ENCODE assay signal across 23 cellular contexts in the genomic region with DNA sequence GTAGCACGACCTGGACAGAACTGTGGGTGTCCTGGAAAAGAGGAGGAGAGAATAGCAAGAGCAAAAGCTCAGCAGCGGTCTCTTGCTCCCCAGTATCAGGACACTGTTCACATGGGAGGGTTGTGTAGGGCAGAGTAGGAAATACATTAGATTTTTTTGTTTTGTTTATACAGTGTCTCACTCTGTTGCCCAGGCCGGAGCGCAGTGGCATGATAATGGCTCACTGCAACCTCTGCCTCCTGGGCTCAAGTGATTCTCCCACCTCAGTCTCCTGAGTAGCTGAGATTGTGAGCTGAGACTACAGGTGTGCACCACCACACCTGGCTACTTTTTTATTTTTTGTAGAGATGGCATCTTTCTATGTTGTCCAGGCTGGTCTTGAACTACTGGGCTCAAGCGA. TPM values are rescaled to one million over a fixed set of nuclear protein-coding genes. Genes with fewer than 3 reads are reported as not detected.
A peak's percentile ranks its signal among the peaks of the same experiment; 100 is the strongest.
DNase-seq lines count a peak whose midpoint lies in the region; ATAC-seq and TF ChIP-seq lines count a peak whose summit lies in the region.
"Had no signal": no experiment of that assay in that cellular context is flagged by ENCODE, and none has a peak within 500 bp of the region (broad histone marks: within the 10 kb centered on the region; RNA-seq: fewer than 3 reads in every experiment).

No MANE protein-coding gene starts in this region.

- no peak overlapping the region for H3K4me3 ChIP-seq in left ventricle myocardium inferior
- H3K4me3 ChIP-seq in heart left ventricle: no peak overlapping the region
- H3K4me3 ChIP-seq: HAP-1, MG63 had no signal

- no peaks in the 10 kb centered on the region for H3K36me3 Mint-ChIP-seq in activated T-helper 17 cell treated with anti-CD3 and anti-CD28 coated beads, Interleukin-2, amount 50 U/mL, for 72 hours (ENCODE audit: low read depth)
- H3K36me3 Mint-ChIP-seq in natural killer cell: no peaks in the 10 kb centered on the region

- DNase-seq in left ventricle myocardium inferior: no peak
- DNase-seq in heart left ventricle: no peak
- no peak for DNase-seq in natural killer cell
- no peak for DNase-seq in NCI-H2029 treated with DMSO at 0.1 percent for 48 hours (lab: John Stamatoyannopoulos, UW)
- no peak for DNase-seq in NCI-H82 (lab: John Stamatoyannopoulos, UW)
- no peak for DNase-seq in stimulated activated naive CD8-positive, alpha-beta T cell treated with anti-CD3 and anti-CD28 coated beads, Interleukin-15, amount 100 ng/mL, for 72 hours
- DNase-seq in stimulated activated naive CD4-positive, alpha-beta T cell treated with Interleukin-2 at 50 U/mL for 16 hours (lab: John Stamatoyannopoulos, UW): no peak
- DNase-seq: 8988T, DMS 273 treated with DMSO at 0.1 percent for 48 hours, DND-41, IMR-90, Karpas-422, MG63, NCI-H1092, NCI-H1436 treated with DMSO at 0.1 percent for 48 hours, NCI-H2029, NCI-H2171, NCI-H526 treated with DMSO at 0.1 percent for 48 hours, SIG-M5 had no signal

- TF ChIP-seq CTCF in left ventricle myocardium inferior (IDR thresholded peaks at IDR 0.05; ENCODE audit: borderline replicate concordance) (no peak), heart left ventricle (IDR thresholded peaks at IDR 0.05) (no peak), natural killer cell (IDR thresholded peaks at IDR 0.05) (no peak)

- no peak overlapping the region for H3K4me3 Mint-ChIP-seq in activated T-helper 17 cell treated with anti-CD3 and anti-CD28 coated beads, Interleukin-2, amount 50 U/mL, for 72 hours
- H3K4me3 Mint-ChIP-seq in natural killer cell: no peak overlapping the region
- H3K4me3 Mint-ChIP-seq in stimulated activated naive CD8-positive, alpha-beta T cell treated with anti-CD3 and anti-CD28 coated beads, Interleukin-15, amount 100 ng/mL, for 72 hours: no peak overlapping the region
- H3K4me3 Mint-ChIP-seq: B cell had no signal

- no peaks in the 10 kb centered on the region for H3K9me3 Mint-ChIP-seq in activated T-helper 17 cell treated with anti-CD3 and anti-CD28 coated beads, Interleukin-2, amount 50 U/mL, for 72 hours
- H3K9me3 Mint-ChIP-seq in natural killer cell: no peaks in the 10 kb centered on the region
- no peaks in the 10 kb centered on the region for H3K9me3 Mint-ChIP-seq in stimulated activated naive CD8-positive, alpha-beta T cell treated with anti-CD3 and anti-CD28 coated beads, Interleukin-15, amount 100 ng/mL, for 72 hours

- peak overlapping the region; percentile 46 for H3K27ac Mint-ChIP-seq in activated T-helper 17 cell treated with anti-CD3 and anti-CD28 coated beads, Interleukin-2, amount 50 U/mL, for 72 hours
- H3K27ac Mint-ChIP-seq in natural killer cell: peak overlapping the region; percentile 80 to 92
- H3K27ac Mint-ChIP-seq in stimulated activated naive CD8-positive, alpha-beta T cell treated with anti-CD3 and anti-CD28 coated beads, Interleukin-15, amount 100 ng/mL, for 72 hours: no peak overlapping the region
- H3K27ac Mint-ChIP-seq: B cell had no signal

- peaks cover 31% of the 10 kb centered on the region for H3K4me1 Mint-ChIP-seq in activated T-helper 17 cell treated with anti-CD3 and anti-CD28 coated beads, Interleukin-2, amount 50 U/mL, for 72 hours
- H3K4me1 Mint-ChIP-seq in natural killer cell: peaks cover 66 to 67% of the 10 kb centered on the region in 2 donors
- H3K4me1 Mint-ChIP-seq in stimulated activated naive CD8-positive, alpha-beta T cell treated with anti-CD3 and anti-CD28 coated beads, Interleukin-15, amount 100 ng/mL, for 72 hours: peaks cover 29% of the 10 kb centered on the region
- H3K4me1 Mint-ChIP-seq: B cell had no signal

- intact Hi-C loops in left ventricle myocardium inferior (cut with micrococcal nuclease): no loop called here
- intact Hi-C loops in heart left ventricle (cut with DNase I): loop anchor here in 1 of 10 donors (10.0 kb wide), 1 partner anchor 48 kb away; no protein-coding TSS in a partner anchor
- intact Hi-C loops in natural killer cell (cut with micrococcal nuclease): no loop called here

- H3K4me1 ChIP-seq in left ventricle myocardium inferior: peaks cover 81% of the 10 kb centered on the region
- peaks cover 3 to 74% (median 63%) of the 10 kb centered on the region in 12 donors for H3K4me1 ChIP-seq in heart left ventricle

- H3K27me3 ChIP-seq in left ventricle myocardium inferior (ENCODE audit: low read depth): no peaks in the 10 kb centered on the region
- H3K27me3 ChIP-seq in heart left ventricle: no peaks in the 10 kb centered on the region
- H3K27me3 ChIP-seq: MG63 had no signal

- H3K27me3 Mint-ChIP-seq in activated T-helper 17 cell treated with anti-CD3 and anti-CD28 coated beads, Interleukin-2, amount 50 U/mL, for 72 hours: no peaks in the 10 kb centered on the region
- H3K27me3 Mint-ChIP-seq in natural killer cell (ENCODE audit: low read depth in 2 of 2): no peaks in the 10 kb centered on the region
- no peaks in the 10 kb centered on the region for H3K27me3 Mint-ChIP-seq in stimulated activated naive CD8-positive, alpha-beta T cell treated with anti-CD3 and anti-CD28 coated beads, Interleukin-15, amount 100 ng/mL, for 72 hours

- H3K27ac ChIP-seq in left ventricle myocardium inferior (replicated peaks): peak overlapping the region; percentile 19
- no peak overlapping the region for H3K27ac ChIP-seq in heart left ventricle
- H3K27ac ChIP-seq: HL-60 had no signal

- ATAC-seq in heart left ventricle (no peak), natural killer cell (no peak)
- no peak for ATAC-seq in activated T-helper 17 cell treated with anti-CD3 and anti-CD28 coated beads, Interleukin-2, amount 50 U/mL, for 72 hours (replicated peaks)
- ATAC-seq in stimulated activated naive CD8-positive, alpha-beta T cell treated with anti-CD3 and anti-CD28 coated beads, Interleukin-15, amount 100 ng/mL, for 72 hours: no peak

- no peaks in the 10 kb centered on the region for H3K36me3 ChIP-seq in left ventricle myocardium inferior
- no peaks in the 10 kb centered on the region for H3K36me3 ChIP-seq in heart left ventricle
- H3K36me3 ChIP-seq: HAP-1 had no signal

- no peaks in the 10 kb centered on the region for H3K9me3 ChIP-seq in left ventricle myocardium inferior (replicated peaks)
- H3K9me3 ChIP-seq in heart left ventricle: peaks cover 0 to 3% (median 0%) of the 10 kb centered on the region in 12 donors
- H3K9me3 ChIP-seq: HAP-1, MG63 had no signal

- no peak for TF ChIP-seq POLR2A in heart left ventricle (IDR thresholded peaks at IDR 0.05)

- WGBS in heart left ventricle, 4 donors: 91 to 99% (median 94%) methylated on average over 5 of the region's 5 CpGs

RNA-seq across cellular contexts. Expression of gene FNDC3B, which starts 53.3 kb away (rescaled TPM):
- total RNA-seq in left ventricle myocardium inferior (75.7 TPM), heart left ventricle (100 to 1,000 TPM in 3 of 9 donors, 10 to 100 TPM in 6; 59.1 to 113 (median 79.0) TPM), natural killer cell (100 to 1,000 TPM; 154 to 214 (median 206) TPM)
- 10 to 100 TPM in 1 of 2 donors, 1 to 10 TPM in 1; 9.4 to 35.8 TPM for polyA plus RNA-seq in heart left ventricle
- 10 to 100 TPM; 17.6 to 17.9 TPM for total RNA-seq in activated T-helper 17 cell treated with anti-CD3 and anti-CD28 coated beads, Interleukin-2, amount 50 U/mL, for 72 hours

Comparison
In these comparisons a context has a peak if more than half of its experiments do, and no peak if none do; other contexts are left out.
1. H3K27ac Mint-ChIP-seq: peak in activated T-helper 17 cell treated with anti-CD3 and anti-CD28 coated beads, Interleukin-2, amount 50 U/mL, for 72 hours (single experiment) and natural killer cell (2 of 2); none in stimulated activated naive CD8-positive, alpha-beta T cell treated with anti-CD3 and anti-CD28 coated beads, Interleukin-15, amount 100 ng/mL, for 72 hours (0 of 2).